ENCODE assay signal across 9 cellular contexts in genomic region chr3:84965141-84965540, GRCh38.
A peak's percentile ranks its signal among the peaks of the same experiment; 100 is the strongest.
DNase-seq lines count a peak whose midpoint lies in the region; ATAC-seq and TF ChIP-seq lines count a peak whose summit lies in the region.
"Had no signal": no experiment of that assay in that cellular context is flagged by ENCODE, and none has a peak within 500 bp of the region (broad histone marks: within the 10 kb centered on the region; RNA-seq: fewer than 3 reads in every experiment).

No MANE protein-coding gene starts in this region.

- ATAC-seq in activated CD4-positive, CD25-positive, alpha-beta regulatory T cell treated with anti-CD3 and anti-CD28 coated beads, Interleukin-2, amount 50 U/mL, for 24 hours: no peak
- ATAC-seq: activated T-cell treated with anti-CD3 and anti-CD28 coated beads, Interleukin-2, amount 50 U/mL, for 72 hours had no signal

- TF ChIP-seq CTCF in GM12872 (IDR thresholded peaks at IDR 0.05; ENCODE audit: insufficient read depth, low read depth, low read length) (0 out of 3 replicates have a peak, but pooled peaks have one; percentile 9), nephron (IDR thresholded peaks at IDR 0.05; ENCODE audit: unreplicated experiment in 3 of 3) (peak; percentile 37 to 54 (median 41))

- peaks cover 29% of the 10 kb centered on the region for H3K27me3 Mint-ChIP-seq in nephron (ENCODE audit: low read depth)

- peak overlapping the region; percentile 40 for H3K27ac ChIP-seq in angular gyrus (ENCODE audit: low read depth, low read length)

- peak; percentile 26 for DNase-seq in NCI-H128 (lab: John Stamatoyannopoulos, UW; ENCODE audit: unreplicated experiment)
- DNase-seq in stimulated activated CD4-positive, alpha-beta T cell treated with anti-CD3 and anti-CD28 coated beads, Interleukin-2, amount 100 ng/mL, for 24 hours: no peak
- no peak for DNase-seq in EL
- DNase-seq in GM03348 (ENCODE audit: low spot score): no peak
- DNase-seq: activated T-cell treated with anti-CD3 and anti-CD28 coated beads, Interleukin-2, amount 50 U/mL, for 72 hours had no signal

- no peaks in the 10 kb centered on the region for H3K9me3 Mint-ChIP-seq in nephron
- H3K9me3 Mint-ChIP-seq: activated T-cell treated with anti-CD3 and anti-CD28 coated beads, Interleukin-2, amount 50 U/mL, for 72 hours had no signal

- no peaks in the 10 kb centered on the region for H3K36me3 Mint-ChIP-seq in nephron (ENCODE audit: low read depth)

- peaks cover 41% of the 10 kb centered on the region for H3K4me1 Mint-ChIP-seq in nephron

- H3K27ac Mint-ChIP-seq in nephron: peak overlapping the region in 1 of 3 experiments; percentile 31
- H3K27ac Mint-ChIP-seq: activated T-cell treated with anti-CD3 and anti-CD28 coated beads, Interleukin-2, amount 50 U/mL, for 72 hours had no signal

- H3K4me3 Mint-ChIP-seq in nephron: no peak overlapping the region
- H3K4me3 Mint-ChIP-seq: activated T-cell treated with anti-CD3 and anti-CD28 coated beads, Interleukin-2, amount 50 U/mL, for 72 hours had no signal
